In genomic region chr20:61482901-61483300, GRCh38 we compare ENCODE assay signal across 29 cellular contexts.
"Had no signal": no experiment of that assay in that cellular context is flagged by ENCODE, and none has a peak within 500 bp of the region (broad histone marks: within the 10 kb centered on the region; RNA-seq: fewer than 3 reads in every experiment).

No MANE protein-coding gene starts in this region.

- H3K9me3 ChIP-seq: neutrophil, pancreas, psoas muscle, suprapubic skin, testis, transverse colon, upper lobe of right lung, uterus had no signal

- H3K4me1 Mint-ChIP-seq: naive thymus-derived CD4-positive, alpha-beta T cell; natural killer cell; stimulated activated memory B cell treated with anti-CD40 and anti-IgM and Interleukin-4, amounts not matched to agents 10 μg/mL and 1 μg/mL and 100 μg/mL, for 72 hours; stimulated activated naive CD8-positive, alpha-beta T cell treated with anti-CD3 and anti-CD28 coated beads, Interleukin-15, amount 100 ng/mL, for 72 hours had no signal

- H3K27ac ChIP-seq: neural progenitor cell, neutrophil, pancreas, psoas muscle, skin epidermis, spleen, suprapubic skin, testis, tibial artery, transverse colon, upper lobe of right lung, uterus had no signal

- ATAC-seq: naive thymus-derived CD4-positive, alpha-beta T cell; natural killer cell; pancreas; psoas muscle; right cardiac atrium; stimulated activated memory B cell treated with anti-CD40 and anti-IgM and Interleukin-4, amounts not matched to agents 10 μg/mL and 1 μg/mL and 100 μg/mL, for 72 hours; stimulated activated naive CD8-positive, alpha-beta T cell treated with anti-CD3 and anti-CD28 coated beads, Interleukin-15, amount 100 ng/mL, for 72 hours; stimulated activated naive CD8-positive, alpha-beta T cell treated with anti-CD3 and anti-CD28 coated beads, Interleukin-15, Interleukin-2, amounts not matched to agents 100 U/mL and 50 U/mL, for 24 hours; upper lobe of right lung had no signal

- DNase-seq: naive thymus-derived CD4-positive, alpha-beta T cell; natural killer cell; pancreas; psoas muscle; right cardiac atrium; spleen; stimulated activated CD4-positive, alpha-beta T cell treated with anti-CD3 and anti-CD28 coated beads, Interleukin-12 subunit alpha, Interleukin-12 subunit beta, amount 100 ng/mL, for 4 hours; stimulated activated CD4-positive, alpha-beta T cell treated with anti-CD3 and anti-CD28 coated beads, Interleukin-1b, Interleukin-23, amount 100 ng/mL, for 48 hours; stimulated activated CD4-positive, alpha-beta T cell treated with anti-CD3 and anti-CD28 coated beads, Interleukin-4, amount 100 ng/mL, for 1 hour; stimulated activated CD4-positive, alpha-beta T cell treated with anti-CD3 and anti-CD28 coated beads, Interleukin-4, amount 100 ng/mL, for 4 hours; stimulated activated CD8-positive, alpha-beta memory T cell treated with anti-CD3 and anti-CD28 coated beads, Interleukin-4, amount 100 ng/mL, for 48 hours; stimulated activated naive CD4-positive, alpha-beta T cell; stimulated activated naive CD8-positive, alpha-beta T cell treated with anti-CD3 and anti-CD28 coated beads, Interleukin-15, amount 100 ng/mL, for 72 hours; stimulated activated naive CD8-positive, alpha-beta T cell treated with anti-CD3 and anti-CD28 coated beads, Interleukin-15, Interleukin-2, amounts not matched to agents 100 U/mL and 50 U/mL, for 24 hours; substantia nigra; tibial artery; transverse colon; upper lobe of right lung; uterus had no signal

- H3K36me3 ChIP-seq: neural progenitor cell, neutrophil, pancreas, spleen, suprapubic skin, tibial artery, transverse colon, upper lobe of right lung, uterus had no signal

- H2AFZ ChIP-seq: neural progenitor cell had no signal

- H3K9ac ChIP-seq: neural progenitor cell had no signal

- H3K27me3 Mint-ChIP-seq: stimulated activated memory B cell treated with anti-CD40 and anti-IgM and Interleukin-4, amounts not matched to agents 10 μg/mL and 1 μg/mL and 100 μg/mL, for 72 hours had no signal

- H3K4me1 ChIP-seq: pancreas, psoas muscle, spleen, suprapubic skin, testis, tibial artery, transverse colon, upper lobe of right lung, uterus had no signal

- H3K4me2 ChIP-seq: neural progenitor cell, smooth muscle cell had no signal

- H3K9me3 Mint-ChIP-seq: natural killer cell had no signal

- H3K4me3 ChIP-seq: neural progenitor cell, pancreas, psoas muscle, skin epidermis, smooth muscle cell, spleen, suprapubic skin, testis, tibial artery, transverse colon, upper lobe of right lung, uterus had no signal

- H3K36me3 Mint-ChIP-seq: naive thymus-derived CD4-positive, alpha-beta T cell; natural killer cell; stimulated activated memory B cell treated with anti-CD40 and anti-IgM and Interleukin-4, amounts not matched to agents 10 μg/mL and 1 μg/mL and 100 μg/mL, for 72 hours; type B pancreatic cell had no signal

- H3K4me3 Mint-ChIP-seq: naive thymus-derived CD4-positive, alpha-beta T cell; natural killer cell; nephron; neural progenitor cell; stimulated activated memory B cell treated with anti-CD40 and anti-IgM and Interleukin-4, amounts not matched to agents 10 μg/mL and 1 μg/mL and 100 μg/mL, for 72 hours; stimulated activated naive CD8-positive, alpha-beta T cell treated with anti-CD3 and anti-CD28 coated beads, Interleukin-15, amount 100 ng/mL, for 72 hours; type B pancreatic cell had no signal

- H3K27ac Mint-ChIP-seq: naive thymus-derived CD4-positive, alpha-beta T cell; natural killer cell; nephron; neural progenitor cell; progenitor cell of endocrine pancreas; stimulated activated memory B cell treated with anti-CD40 and anti-IgM and Interleukin-4, amounts not matched to agents 10 μg/mL and 1 μg/mL and 100 μg/mL, for 72 hours; stimulated activated naive CD8-positive, alpha-beta T cell treated with anti-CD3 and anti-CD28 coated beads, Interleukin-15, amount 100 ng/mL, for 72 hours; type B pancreatic cell had no signal

- H3K27me3 ChIP-seq: neural progenitor cell, neutrophil, pancreas, spleen, suprapubic skin, testis, transverse colon, upper lobe of right lung, uterus had no signal
